In genomic region chr1:169003864-169004516, GRCh38 we compare ENCODE assay signal across 16 cellular contexts.
DNase-seq lines count a peak whose midpoint lies in the region; ATAC-seq and TF ChIP-seq lines count a peak whose summit lies in the region.
"Had no signal": no experiment of that assay in that cellular context is flagged by ENCODE, and none has a peak within 500 bp of the region (broad histone marks: within the 10 kb centered on the region; RNA-seq: fewer than 3 reads in every experiment).

No MANE protein-coding gene starts in this region.

- no peaks in the 10 kb centered on the region for H3K9me2 ChIP-seq in SK-N-SH
- H3K9me2 ChIP-seq in MM.1S (replicated peaks; ENCODE audit: insufficient read depth, low read length) = no peaks in the 10 kb centered on the region

- POLR2A ChIA-PET in SK-N-SH (lab: Yijun Ruan, JAX) = no interaction called here

- H2AFZ ChIP-seq in SK-N-SH (ENCODE audit: low read depth) (no peak overlapping the region), MM.1S (ENCODE audit: low read length) (no peak overlapping the region)

- TF ChIP-seq EP300 in SK-N-SH (IDR thresholded peaks at IDR 0.05; ENCODE audit: borderline replicate concordance in 1 of 2, low read depth in 1 of 2, low read length in 1 of 2) = peak in 1 of 2 experiments; percentile 31; a peak in 1 of 4 replicates
- TF ChIP-seq EP300 in sigmoid colon (IDR thresholded peaks at IDR 0.05) = no peak

- peak; percentile 59 to 79 for ATAC-seq in left cardiac atrium
- no peak for ATAC-seq in stimulated activated effector memory CD8-positive, alpha-beta T cell treated with anti-CD3 and anti-CD28 coated beads, Interleukin-12 subunit alpha, Interleukin-12 subunit beta, amount 100 ng/mL, for 72 hours
- ATAC-seq: K562 had no signal

- TF ChIP-seq CTCF in SK-N-SH (IDR thresholded peaks at IDR 0.05) = no peak
- no peak for TF ChIP-seq CTCF in sigmoid colon (IDR thresholded peaks at IDR 0.05)
- TF ChIP-seq CTCF in MM.1S (IDR thresholded peaks at IDR 0.05; ENCODE audit: low read length) = no peak
- TF ChIP-seq CTCF in vagina (IDR thresholded peaks at IDR 0.05) = no peak

- H4K20me1 ChIP-seq in SK-N-SH (ENCODE audit: insufficient read depth) (no peaks in the 10 kb centered on the region), MM.1S (ENCODE audit: insufficient read depth, low read length) (no peaks in the 10 kb centered on the region)

- H3K27me3 ChIP-seq in SK-N-SH (ENCODE audit: insufficient read depth) (no peaks in the 10 kb centered on the region), sigmoid colon (no peaks in the 10 kb centered on the region), MM.1S (replicated peaks; ENCODE audit: insufficient read depth, low read length) (no peaks in the 10 kb centered on the region), vagina (no peaks in the 10 kb centered on the region)
- H3K27me3 ChIP-seq: esophagus muscularis mucosa had no signal

- H3K4me3 Mint-ChIP-seq in stimulated activated effector memory CD8-positive, alpha-beta T cell treated with anti-CD3 and anti-CD28 coated beads, Interleukin-12 subunit alpha, Interleukin-12 subunit beta, amount 100 ng/mL, for 72 hours = no peak overlapping the region
- H3K4me3 Mint-ChIP-seq: activated CD4-positive, alpha-beta T cell treated with anti-CD3 and anti-CD28 coated beads, Interleukin-2, amount 10 ng/mL, durations not matched to agents 24 days and 14 days; nephron had no signal

- H3K27ac ChIP-seq in SK-N-SH (ENCODE audit: low read depth in 2 of 2, low read length in 1 of 2) (peak overlapping the region in 1 of 2 experiments; percentile 44; a peak in 1 of 4 replicates), sigmoid colon (peak overlapping the region in 1 of 4 donors; percentile 16), MM.1S (ENCODE audit: low read length) (no peak overlapping the region), vagina (no peak overlapping the region)
- H3K27ac ChIP-seq: C4-2B had no signal

- H3F3A ChIP-seq in SK-N-SH (replicated peaks; ENCODE audit: insufficient read depth) (no peaks in the 10 kb centered on the region), MM.1S (ENCODE audit: insufficient read depth, low read length) (no peaks in the 10 kb centered on the region)

- H3K4me3 ChIP-seq in SK-N-SH (ENCODE audit: low read depth in 2 of 2, low read length in 1 of 2) = no peak overlapping the region
- no peak overlapping the region for H3K4me3 ChIP-seq in sigmoid colon
- no peak overlapping the region for H3K4me3 ChIP-seq in MM.1S (ENCODE audit: low read length)
- no peak overlapping the region for H3K4me3 ChIP-seq in vagina
- H3K4me3 ChIP-seq: esophagus muscularis mucosa, K562 had no signal

- DNase-seq in Daoy (ENCODE audit: low read depth) = peak; percentile 21
- DNase-seq in SK-N-SH = no peak
- DNase-seq in left cardiac atrium = peak; percentile 59
- DNase-seq in sigmoid colon = peak; percentile 71
- no peak for DNase-seq in NCI-H69 (lab: John Stamatoyannopoulos, UW)
- no peak for DNase-seq in stimulated activated effector memory CD8-positive, alpha-beta T cell treated with anti-CD3 and anti-CD28 coated beads, Interleukin-12 subunit alpha, Interleukin-12 subunit beta, amount 100 ng/mL, for 72 hours (ENCODE audit: low spot score in 2 of 2)
- DNase-seq in MM.1S = no peak
- no peak for DNase-seq in vagina (ENCODE audit: extremely low spot score in 2 of 2)
- DNase-seq: activated CD4-positive, alpha-beta T cell treated with anti-CD3 and anti-CD28 coated beads, Interleukin-2, amount 10 ng/mL, durations not matched to agents 24 days and 14 days; central memory CD4-positive, alpha-beta T cell; NCI-H2081; T-helper 1 cell had no signal

- H3K79me2 ChIP-seq in SK-N-SH (ENCODE audit: insufficient read depth) (no peaks in the 10 kb centered on the region), MM.1S (ENCODE audit: low read length) (no peaks in the 10 kb centered on the region)

- no peaks in the 10 kb centered on the region for H3K36me3 Mint-ChIP-seq in stimulated activated effector memory CD8-positive, alpha-beta T cell treated with anti-CD3 and anti-CD28 coated beads, Interleukin-12 subunit alpha, Interleukin-12 subunit beta, amount 100 ng/mL, for 72 hours

- H3K9me3 Mint-ChIP-seq in stimulated activated effector memory CD8-positive, alpha-beta T cell treated with anti-CD3 and anti-CD28 coated beads, Interleukin-12 subunit alpha, Interleukin-12 subunit beta, amount 100 ng/mL, for 72 hours = no peaks in the 10 kb centered on the region
- H3K9me3 Mint-ChIP-seq: nephron had no signal

- no peaks in the 10 kb centered on the region for H3K36me3 ChIP-seq in SK-N-SH (replicated peaks in 1 of 2; ENCODE audit: control insufficient read depth in 1 of 2, insufficient read depth in 2 of 2, low read length in 1 of 2)
- no peaks in the 10 kb centered on the region for H3K36me3 ChIP-seq in sigmoid colon
- H3K36me3 ChIP-seq in MM.1S (replicated peaks; ENCODE audit: insufficient read depth, low read length) = no peaks in the 10 kb centered on the region
- no peaks in the 10 kb centered on the region for H3K36me3 ChIP-seq in vagina
- H3K36me3 ChIP-seq: esophagus muscularis mucosa had no signal

- intact Hi-C loops in left cardiac atrium (cut with DNase I) (no loop called here), sigmoid colon (cut with DNase I) (no loop called here), vagina (cut with DNase I) (no loop called here)

- CTCF ChIA-PET in SK-N-SH (lab: Yijun Ruan, JAX) = no interaction called here

- no peaks in the 10 kb centered on the region for H3K9me3 ChIP-seq in SK-N-SH
- no peaks in the 10 kb centered on the region for H3K9me3 ChIP-seq in sigmoid colon
- H3K9me3 ChIP-seq in MM.1S (replicated peaks; ENCODE audit: insufficient read depth, low read length) = no peaks in the 10 kb centered on the region
- no peaks in the 10 kb centered on the region for H3K9me3 ChIP-seq in vagina
- H3K9me3 ChIP-seq: esophagus muscularis mucosa had no signal

- H3K9ac ChIP-seq in SK-N-SH = no peak overlapping the region
- H3K9ac ChIP-seq in MM.1S (ENCODE audit: low read length) = no peak overlapping the region

- TF ChIP-seq POLR2A in sigmoid colon (IDR thresholded peaks at IDR 0.05) (no peak), vagina (IDR thresholded peaks at IDR 0.05) (no peak)

- H3K27ac Mint-ChIP-seq in stimulated activated effector memory CD8-positive, alpha-beta T cell treated with anti-CD3 and anti-CD28 coated beads, Interleukin-12 subunit alpha, Interleukin-12 subunit beta, amount 100 ng/mL, for 72 hours = no peak overlapping the region
- H3K27ac Mint-ChIP-seq: activated CD4-positive, alpha-beta T cell treated with anti-CD3 and anti-CD28 coated beads, Interleukin-2, amount 10 ng/mL, durations not matched to agents 24 days and 14 days had no signal

- WGBS in SK-N-SH (ENCODE audit: low lambda C conversion rate) = 83% methylated on average over 1 of the region's 1 CpG
- WGBS in sigmoid colon, 2 donors = 86 to 91% methylated on average over 1 of the region's 1 CpG

- no peak for TF ChIP-seq RAD21 in SK-N-SH (IDR thresholded peaks at IDR 0.05; ENCODE audit: low read length)

- H3K4me2 ChIP-seq in SK-N-SH = no peak overlapping the region
- no peak overlapping the region for H3K4me2 ChIP-seq in MM.1S (ENCODE audit: low read depth, low read length)

- no peaks in the 10 kb centered on the region for H3K4me1 Mint-ChIP-seq in stimulated activated effector memory CD8-positive, alpha-beta T cell treated with anti-CD3 and anti-CD28 coated beads, Interleukin-12 subunit alpha, Interleukin-12 subunit beta, amount 100 ng/mL, for 72 hours
- H3K4me1 Mint-ChIP-seq: activated CD4-positive, alpha-beta T cell treated with anti-CD3 and anti-CD28 coated beads, Interleukin-2, amount 10 ng/mL, durations not matched to agents 24 days and 14 days; nephron had no signal

- H3K4me1 ChIP-seq in SK-N-SH (ENCODE audit: control insufficient read depth in 1 of 2, insufficient read depth in 2 of 2, low read depth in 1 of 2, low read length in 1 of 2) = peaks cover 0 to 3% of the 10 kb centered on the region in 2 experiments; a peak in 2 of 4 replicates
- H3K4me1 ChIP-seq in sigmoid colon = peaks cover 0 to 11% (median 8%) of the 10 kb centered on the region in 4 donors
- H3K4me1 ChIP-seq in MM.1S (ENCODE audit: low read length) = no peaks in the 10 kb centered on the region
- no peaks in the 10 kb centered on the region for H3K4me1 ChIP-seq in vagina

TF ChIP-seq in SK-N-SH, 30 proteins besides CTCF, POLR2A, EP300 and RAD21:
- no peak for TF ChIP-seq RCOR1 (IDR thresholded peaks at IDR 0.05; ENCODE audit: low read length)
- peak; percentile 30; the same call in 1 of the 2 replicates for TF ChIP-seq NFIC (IDR thresholded peaks at IDR 0.05; ENCODE audit: borderline replicate concordance)

Comparison
In these comparisons a context has a peak if more than half of its experiments do, and no peak if none do; other contexts are left out.
1. DNase-seq: peak in Daoy (single experiment), left cardiac atrium (single experiment) and sigmoid colon (single experiment); none in SK-N-SH (single experiment), NCI-H69 (single experiment), stimulated activated effector memory CD8-positive, alpha-beta T cell treated with anti-CD3 and anti-CD28 coated beads, Interleukin-12 subunit alpha, Interleukin-12 subunit beta, amount 100 ng/mL, for 72 hours (0 of 2), MM.1S (single experiment) and vagina (0 of 2).